8 cellular contexts compared by ENCODE assay signal in genomic region chrX:46758956-46759644, GRCh38. TPM values are rescaled to one million over a fixed set of nuclear protein-coding genes. Genes with fewer than 3 reads are reported as not detected.
DNase-seq lines count a peak whose midpoint lies in the region; ATAC-seq and TF ChIP-seq lines count a peak whose summit lies in the region.

SLC9A7 (minus strand) TSS chrX:46759118; CDS start chrX:46759029, 89 bp downstream.

- peaks cover 4% of the 10 kb centered on the region for H3K27me3 Mint-ChIP-seq in T-helper 2 cell treated with Interferon-gamma antibody and Interleukin-4, amounts not matched to agents 5 μg/mL and 100 μg/mL, for 36 hours (ENCODE audit: low read depth)

- H3K36me3 ChIP-seq in ascending aorta = no peaks in the 10 kb centered on the region
- no peaks in the 10 kb centered on the region for H3K36me3 ChIP-seq in sigmoid colon

- DNase-seq in NCI-H1436 (lab: John Stamatoyannopoulos, UW) = peak; percentile 58
- DNase-seq in T-helper 2 cell treated with Interferon-gamma antibody and Interleukin-4, amounts not matched to agents 5 μg/mL and 100 μg/mL, for 36 hours (ENCODE audit: low spot score) = peak; percentile 77
- DNase-seq in ascending aorta (ENCODE audit: low spot score in 2 of 2) = peak in 1 of 2 donors; percentile 83
- peak in 47 of 51 donors; percentile 1 to 70 (median 29) for DNase-seq in hypothalamus (lab: John Stamatoyannopoulos, UW)
- peak; percentile 81 for DNase-seq in sigmoid colon
- DNase-seq in cerebellar nuclear complex (lab: John Stamatoyannopoulos, UW) = no peak

- H3K4me1 Mint-ChIP-seq in T-helper 2 cell treated with Interferon-gamma antibody and Interleukin-4, amounts not matched to agents 5 μg/mL and 100 μg/mL, for 36 hours (ENCODE audit: low read depth) = peaks cover 32% of the 10 kb centered on the region

- H3K27me3 ChIP-seq in ascending aorta (no peaks in the 10 kb centered on the region), sigmoid colon (no peaks in the 10 kb centered on the region)

- peak; percentile 64 for ATAC-seq in GM18502 (IDR thresholded peaks at IDR 0.05; ENCODE audit: poor library complexity, unreplicated experiment)
- ATAC-seq in HG02798 (IDR thresholded peaks at IDR 0.05; ENCODE audit: poor library complexity, unreplicated experiment) = peak; percentile 79

- intact Hi-C loops in ascending aorta (cut with DNase I) (loop anchor here (1.0 to 10.0 kb wide), 5 partner anchors 37 to 273 kb away; partner anchors contain the start of genes CHST7, JADE3 and RP2), sigmoid colon (cut with DNase I) (loop anchor here (5.0 to 10.0 kb wide), 5 partner anchors 33 to 273 kb away; partner anchors contain the start of genes JADE3 and RP2)

- TF ChIP-seq CTCF in ascending aorta (IDR thresholded peaks at IDR 0.05) (peak; percentile 75 to 86 (median 83)), sigmoid colon (IDR thresholded peaks at IDR 0.05) (peak; percentile 28 to 77 (median 52))

- H3K4me3 ChIP-seq in ascending aorta = peak within 1 kb of the TSS; percentile 59 to 67
- peak within 1 kb of the TSS; percentile 10 to 58 (median 52) for H3K4me3 ChIP-seq in sigmoid colon

- H3K27ac ChIP-seq in ascending aorta (peak within 1 kb of the TSS in 1 of 2 donors; percentile 5), sigmoid colon (peak within 1 kb of the TSS in 3 of 4 donors; percentile 19 to 26 (median 21))

- peak within 1 kb of the TSS; percentile 96 for H3K27ac Mint-ChIP-seq in T-helper 2 cell treated with Interferon-gamma antibody and Interleukin-4, amounts not matched to agents 5 μg/mL and 100 μg/mL, for 36 hours

- TF ChIP-seq POLR2A in sigmoid colon (IDR thresholded peaks at IDR 0.05) = no peak

- H3K4me1 ChIP-seq in ascending aorta (peaks cover 0 to 4% of the 10 kb centered on the region in 2 donors), sigmoid colon (peaks cover 0 to 9% (median 3%) of the 10 kb centered on the region in 4 donors)

- H3K9me3 Mint-ChIP-seq in T-helper 2 cell treated with Interferon-gamma antibody and Interleukin-4, amounts not matched to agents 5 μg/mL and 100 μg/mL, for 36 hours = peaks cover 7% of the 10 kb centered on the region

- peak within 1 kb of the TSS; percentile 97 for H3K4me3 Mint-ChIP-seq in T-helper 2 cell treated with Interferon-gamma antibody and Interleukin-4, amounts not matched to agents 5 μg/mL and 100 μg/mL, for 36 hours

- peaks cover 13% of the 10 kb centered on the region for H3K36me3 Mint-ChIP-seq in T-helper 2 cell treated with Interferon-gamma antibody and Interleukin-4, amounts not matched to agents 5 μg/mL and 100 μg/mL, for 36 hours (ENCODE audit: low read depth)

- WGBS in sigmoid colon, 2 donors = 1% methylated on average over 85 of the region's 85 CpGs

- H3K9me3 ChIP-seq in ascending aorta (no peaks in the 10 kb centered on the region), sigmoid colon (peaks cover 0 to 3% (median 0%) of the 10 kb centered on the region in 4 donors)

- no peak for TF ChIP-seq EP300 in sigmoid colon (IDR thresholded peaks at IDR 0.05)

RNA-seq across cellular contexts. Expression of gene SLC9A7, which starts in this region (rescaled TPM):
- 5.5 TPM for total RNA-seq in ascending aorta
- total RNA-seq in sigmoid colon = 1 to 10 TPM; 1.8 to 8.8 (median 3.0) TPM
- polyA plus RNA-seq in sigmoid colon = 1 to 10 TPM in 1 of 3 donors, under 1 TPM in 2; under 0.01 to 4.0 (median 0.23) TPM

Comparison
In these comparisons a context has a peak if more than half of its experiments do, and no peak if none do; other contexts are left out.
1. DNase-seq: peak in NCI-H1436 (single experiment), T-helper 2 cell treated with Interferon-gamma antibody and Interleukin-4, amounts not matched to agents 5 μg/mL and 100 μg/mL, for 36 hours (single experiment), hypothalamus (47 of 51) and sigmoid colon (single experiment); none in cerebellar nuclear complex (0 of 2).